12 cellular contexts compared by ENCODE assay signal in genomic region chr7:97025983-97026704, GRCh38. TPM values are rescaled to one million over a fixed set of nuclear protein-coding genes. Genes with fewer than 3 reads are reported as not detected.
DNase-seq lines count a peak whose midpoint lies in the region; ATAC-seq and TF ChIP-seq lines count a peak whose summit lies in the region.
"Had no signal": no experiment of that assay in that cellular context is flagged by ENCODE, and none has a peak within 500 bp of the region (broad histone marks: within the 10 kb centered on the region; RNA-seq: fewer than 3 reads in every experiment).

No MANE protein-coding gene starts in this region.

- H3K36me3 ChIP-seq in ACC112 (ENCODE audit: insufficient read depth, low read length) (no peaks in the 10 kb centered on the region), HUES6 (ENCODE audit: control insufficient read depth, insufficient read depth, low read length) (no peaks in the 10 kb centered on the region), colonic mucosa (no peaks in the 10 kb centered on the region)

- intact Hi-C loops in colonic mucosa (cut with DNase I), result loop anchor here (5.0 kb wide), 2 partner anchors 954 to 1109 kb away; no protein-coding TSS in a partner anchor

- H3K9me3 ChIP-seq in HUES6 (ENCODE audit: control insufficient read depth, insufficient read depth, low read depth, low read length), result no peaks in the 10 kb centered on the region
- no peaks in the 10 kb centered on the region for H3K9me3 ChIP-seq in colonic mucosa

- no peaks in the 10 kb centered on the region for H3K9me3 Mint-ChIP-seq in mesothelial cell of epicardium

- H2AFZ ChIP-seq in ACC112 (ENCODE audit: low read length, unreplicated experiment), result peak overlapping the region; percentile 39

- peak overlapping the region; percentile 44 for H3K27ac Mint-ChIP-seq in mesothelial cell of epicardium

- H3K4me3 ChIP-seq in ACC112 (ENCODE audit: low read depth, low read length) (no peak overlapping the region), HUES6 (ENCODE audit: low read depth, low read length) (peak overlapping the region; percentile 24), choroid plexus epithelial cell (ENCODE audit: low read depth, low read length) (no peak overlapping the region), colonic mucosa (no peak overlapping the region)
- H3K4me3 ChIP-seq: lung had no signal

- no peak overlapping the region for H3K9ac ChIP-seq in HUES6 (ENCODE audit: low read length)
- no peak overlapping the region for H3K9ac ChIP-seq in colonic mucosa (ENCODE audit: low read depth in 2 of 2, low read length in 2 of 2)

- no peaks in the 10 kb centered on the region for H3K36me3 Mint-ChIP-seq in mesothelial cell of epicardium

- DNase-seq in choroid plexus epithelial cell (ENCODE audit: low read depth) (peak; percentile 5), mesothelial cell of epicardium (ENCODE audit: low spot score in 2 of 2, unreplicated experiment in 2 of 2) (no peak), 8988T (no peak), colonic mucosa (no peak), GOT3 (lab: John Stamatoyannopoulos, UW) (no peak)
- DNase-seq: activated CD4-positive, CD25-positive, alpha-beta regulatory T cell; NCI-H510A treated with DMSO at 0.1 percent for 48 hours had no signal

- H3K27me3 ChIP-seq in ACC112 (ENCODE audit: insufficient read depth, low read length), result peaks cover 43% of the 10 kb centered on the region
- H3K27me3 ChIP-seq in HUES6 (ENCODE audit: control insufficient read depth, insufficient read depth, low read length), result peaks cover 91% of the 10 kb centered on the region
- H3K27me3 ChIP-seq in colonic mucosa, result peaks cover 54% of the 10 kb centered on the region

- peak overlapping the region; percentile 2 for H3K4me3 Mint-ChIP-seq in mesothelial cell of epicardium

- no peaks in the 10 kb centered on the region for H3K79me2 ChIP-seq in ACC112 (ENCODE audit: control insufficient read depth, insufficient read depth, low read length, unreplicated experiment)

- peaks cover 80% of the 10 kb centered on the region for H3K27me3 Mint-ChIP-seq in mesothelial cell of epicardium (ENCODE audit: low read depth)

- no peak for ATAC-seq in HG02678 (IDR thresholded peaks at IDR 0.05; ENCODE audit: unreplicated experiment)

- peaks cover 5% of the 10 kb centered on the region for H3K4me1 ChIP-seq in ACC112 (ENCODE audit: control insufficient read depth, insufficient read depth, low read length, unreplicated experiment)
- H3K4me1 ChIP-seq in HUES6 (ENCODE audit: control insufficient read depth, insufficient read depth, low read length), result peaks cover 59% of the 10 kb centered on the region
- H3K4me1 ChIP-seq in colonic mucosa, result no peaks in the 10 kb centered on the region

- H3K27ac ChIP-seq in ACC112 (ENCODE audit: low read depth, low read length) (no peak overlapping the region), HUES6 (ENCODE audit: low read depth, low read length) (no peak overlapping the region), colonic mucosa (no peak overlapping the region)
- H3K27ac ChIP-seq: HL-60 had no signal

- H3K4me1 Mint-ChIP-seq in mesothelial cell of epicardium, result peaks cover 50% of the 10 kb centered on the region

- TF ChIP-seq CTCF in choroid plexus epithelial cell (conservative IDR thresholded peaks at IDR 0.05; ENCODE audit: low read depth, low read length) (no peak), mesothelial cell of epicardium (IDR thresholded peaks at IDR 0.05; ENCODE audit: unreplicated experiment) (no peak), colonic mucosa (IDR thresholded peaks at IDR 0.05) (no peak)

RNA-seq across cellular contexts. Expression of gene DLX5, which starts 1.5 kb away (rescaled TPM):
- total RNA-seq in mesothelial cell of epicardium (33.4 to 36.9 TPM (median 34.3 TPM) in 3 replicates), colonic mucosa (not detected)

RNA-seq across cellular contexts. Expression of gene DLX6, which starts 20.8 kb away (rescaled TPM):
- total RNA-seq in mesothelial cell of epicardium (10.4 to 11.1 TPM (median 10.9 TPM) in 3 replicates), colonic mucosa (not detected)
- total RNA-seq: lung had no signal

Comparison
In these comparisons a context has a peak if more than half of its experiments do, and no peak if none do; other contexts are left out.
1. RNA of gene DLX5, which starts 1.5 kb away (total RNA-seq): 33.4 to 36.9 TPM in mesothelial cell of epicardium; not detected in colonic mucosa; every median in the first group is over 10 times any median in the second.
2. RNA of gene DLX6, which starts 20.8 kb away (total RNA-seq): 10.4 to 11.1 TPM in mesothelial cell of epicardium; not detected in colonic mucosa; every median in the first group is over 10 times any median in the second.